8 cellular contexts compared by ENCODE assay signal in genomic region chr17:77834170-77835115, GRCh38.
DNase-seq lines count a peak whose midpoint lies in the region; ATAC-seq, FAIRE-seq and TF ChIP-seq lines count a peak whose summit lies in the region.

No MANE protein-coding gene starts in this region.

- CTCF ChIA-PET in activated CD8-positive, alpha-beta T cell treated with anti-CD3 and anti-CD28 coated beads for 36 hours (lab: Charles Lee): interaction anchor here (0.9 to 1.7 kb wide), 6 partner anchors 10 to 185 kb away, joined by 3 to 5 read pairs (median 4); partner anchors contain the start of gene TNRC6C

- H2AFZ ChIP-seq in osteoblast (ENCODE audit: low read length): peak overlapping the region; percentile 66

- intact Hi-C loops in activated CD8-positive, alpha-beta T cell treated with anti-CD3 and anti-CD28 coated beads for 36 hours (cut with micrococcal nuclease): no loop called here

- peak; percentile 87 for FAIRE-seq in GM12891 (lab: Jason Lieb, UNC)

- H3K4me3 Mint-ChIP-seq in activated CD8-positive, alpha-beta T cell treated with anti-CD3 and anti-CD28 coated beads for 36 hours: no peak overlapping the region

- H3K9me3 Mint-ChIP-seq in activated CD8-positive, alpha-beta T cell treated with anti-CD3 and anti-CD28 coated beads for 36 hours: peaks cover 8% of the 10 kb centered on the region

- no peaks in the 10 kb centered on the region for H3K27me3 Mint-ChIP-seq in activated CD8-positive, alpha-beta T cell treated with anti-CD3 and anti-CD28 coated beads for 36 hours

- H4K20me1 ChIP-seq in osteoblast (ENCODE audit: insufficient read depth, low read length): no peaks in the 10 kb centered on the region

- H3K4me3 ChIP-seq in epithelial cell of esophagus (ENCODE audit: low read length): no peak overlapping the region
- peak overlapping the region; percentile 34 for H3K4me3 ChIP-seq in osteoblast (ENCODE audit: insufficient read depth, low read length)

- peaks cover 46% of the 10 kb centered on the region for H3K4me1 Mint-ChIP-seq in activated CD8-positive, alpha-beta T cell treated with anti-CD3 and anti-CD28 coated beads for 36 hours (ENCODE audit: low read depth)

- H3K4me1 ChIP-seq in osteoblast (ENCODE audit: insufficient read depth, low read length): peaks cover 46% of the 10 kb centered on the region

- peak; percentile 92 for ATAC-seq in activated CD8-positive, alpha-beta T cell treated with anti-CD3 and anti-CD28 coated beads for 36 hours
- no peak for ATAC-seq in GM19351 (IDR thresholded peaks at IDR 0.05; ENCODE audit: unreplicated experiment)

- DNase-seq in GM12891 (ENCODE audit: insufficient read length, low spot score) (peak; percentile 66), NCI-H2196 (lab: John Stamatoyannopoulos, UW; ENCODE audit: unreplicated experiment) (peak; percentile 34), epithelial cell of esophagus (ENCODE audit: low read depth) (peak; percentile 18), osteoblast (ENCODE audit: insufficient read length, low spot score, missing footprints) (peak; percentile 100), ureter (ENCODE audit: low spot score) (peak; percentile 65), superior temporal gyrus (ENCODE audit: extremely low spot score) (no peak)
- DNase-seq in activated CD8-positive, alpha-beta T cell treated with anti-CD3 and anti-CD28 coated beads for 36 hours: peak; percentile 93

- no peak for TF ChIP-seq POLR2A in GM12891 (IDR thresholded peaks at IDR 0.05; ENCODE audit: low read depth, low read length)

- no peaks in the 10 kb centered on the region for H3K79me2 ChIP-seq in osteoblast (ENCODE audit: insufficient read depth, low read length)

- peaks cover 2% of the 10 kb centered on the region for H3K36me3 Mint-ChIP-seq in activated CD8-positive, alpha-beta T cell treated with anti-CD3 and anti-CD28 coated beads for 36 hours (ENCODE audit: low read depth)

- POLR2A ChIA-PET in activated CD8-positive, alpha-beta T cell treated with anti-CD3 and anti-CD28 coated beads for 36 hours (lab: Charles Lee): interaction anchor here (0.8 to 2.2 kb wide), 7 partner anchors 8 to 50 kb away, joined by 3 to 9 read pairs (median 3); no protein-coding TSS in a partner anchor

- TF ChIP-seq CTCF in activated CD8-positive, alpha-beta T cell treated with anti-CD3 and anti-CD28 coated beads for 36 hours (IDR thresholded peaks at IDR 0.05): no peak
- no peak for TF ChIP-seq CTCF in epithelial cell of esophagus (IDR thresholded peaks at IDR 0.05; ENCODE audit: insufficient read depth, low read depth, low read length, missing control alignments)
- no peak for TF ChIP-seq CTCF in osteoblast (IDR thresholded peaks at IDR 0.05; ENCODE audit: extremely low read depth, low read depth, low read length)

- peak overlapping the region; percentile 55 for H3K4me2 ChIP-seq in osteoblast (ENCODE audit: insufficient read depth, low read length)

- H3K27ac Mint-ChIP-seq in activated CD8-positive, alpha-beta T cell treated with anti-CD3 and anti-CD28 coated beads for 36 hours: no peak overlapping the region

- H3K9me3 ChIP-seq in osteoblast (ENCODE audit: low read depth, low read length): no peaks in the 10 kb centered on the region

- peak overlapping the region; percentile 77 for H3K27ac ChIP-seq in osteoblast (ENCODE audit: low read depth, low read length)

- no peaks in the 10 kb centered on the region for H3K27me3 ChIP-seq in osteoblast (ENCODE audit: insufficient read depth, low read length)

- no peaks in the 10 kb centered on the region for H3K36me3 ChIP-seq in osteoblast (ENCODE audit: insufficient read depth, low read length)

TF ChIP-seq in GM12891, 5 proteins besides CTCF, POLR2A, EP300 and RAD21:
- no peak for TF ChIP-seq POLR2AphosphoS5 (IDR thresholded peaks at IDR 0.05; ENCODE audit: low read depth, low read length)
- TF ChIP-seq POU2F2 (IDR thresholded peaks at IDR 0.05; ENCODE audit: low read depth, low read length): no peak
- TF ChIP-seq PAX5 (IDR thresholded peaks at IDR 0.05; ENCODE audit: insufficient read depth, low read length, severe bottlenecking): no peak
- TF ChIP-seq TAF1 (IDR thresholded peaks at IDR 0.05; ENCODE audit: low read depth, low read length): no peak
- no peak for TF ChIP-seq SPI1 (IDR thresholded peaks at IDR 0.05; ENCODE audit: low read depth, low read length)
